Comparison of ENCODE assay signal across 7 cellular contexts in genomic region chr10:48799341-48800282, GRCh38.
DNase-seq lines count a peak whose midpoint lies in the region; ATAC-seq and TF ChIP-seq lines count a peak whose summit lies in the region.
"Not testable (repeated sequence)": the region's sequence is repeated elsewhere in the genome, so short reads cannot be mapped to it uniquely, and the experiment has no call there.

No MANE protein-coding gene starts in this region.

- H3K4me1 Mint-ChIP-seq in IgD-negative memory B cell (peaks cover 34 to 47% (median 42%) of the 10 kb centered on the region in 3 donors), naive B cell (peaks cover 38 to 64% (median 54%) of the 10 kb centered on the region in 3 donors)
- peaks cover 42% of the 10 kb centered on the region for H3K4me1 Mint-ChIP-seq in activated T-helper 1 cell treated with anti-CD3 and anti-CD28 coated beads, Interleukin-12 subunit alpha, Interleukin-12 subunit beta, Interleukin-2, Interleukin-4 antibody, amounts not matched to agents 30 ng/mL and 10 ng/mL and 1 ng/mL, durations not matched to agents 14 hours and 24 hours and 36 hours (ENCODE audit: low read depth)
- H3K4me1 Mint-ChIP-seq in central memory CD8-positive, alpha-beta T cell: not testable (repeated sequence)
- H3K4me1 Mint-ChIP-seq in stimulated activated naive CD8-positive, alpha-beta T cell treated with anti-CD3 and anti-CD28 coated beads, Interleukin-15, Interleukin-2, amounts not matched to agents 100 ng/mL and 50 ng/mL, for 24 hours (ENCODE audit: low read depth): peaks cover 55% of the 10 kb centered on the region

- ATAC-seq in central memory CD8-positive, alpha-beta T cell (replicated peaks; ENCODE audit: extremely low read depth, poor library complexity, severe bottlenecking): not testable (repeated sequence)
- peak; percentile 16 to 19 for ATAC-seq in naive B cell (ENCODE audit: low read depth in 2 of 2)

- H3K9me3 ChIP-seq in SJSA1 (replicated peaks); right atrium auricular region: not testable (repeated sequence)

- H3K4me1 ChIP-seq in SJSA1 (replicated peaks) (peaks cover 48% of the 10 kb centered on the region), right atrium auricular region (peaks cover 0 to 15% of the 10 kb centered on the region in 2 donors)

- H3K4me3 ChIP-seq in SJSA1, right atrium auricular region: not testable (repeated sequence)

- not testable (repeated sequence) for H3K27me3 ChIP-seq in SJSA1 (replicated peaks); right atrium auricular region

- H3K27ac Mint-ChIP-seq in IgD-negative memory B cell (peak overlapping the region; percentile 89 to 96 (median 93)), naive B cell (peak overlapping the region; percentile 91 to 99 (median 98))
- peak overlapping the region; percentile 83 for H3K27ac Mint-ChIP-seq in activated T-helper 1 cell treated with anti-CD3 and anti-CD28 coated beads, Interleukin-12 subunit alpha, Interleukin-12 subunit beta, Interleukin-2, Interleukin-4 antibody, amounts not matched to agents 30 ng/mL and 10 ng/mL and 1 ng/mL, durations not matched to agents 14 hours and 24 hours and 36 hours
- H3K27ac Mint-ChIP-seq in central memory CD8-positive, alpha-beta T cell (ENCODE audit: low read depth): peak overlapping the region; percentile 57
- H3K27ac Mint-ChIP-seq in stimulated activated naive CD8-positive, alpha-beta T cell treated with anti-CD3 and anti-CD28 coated beads, Interleukin-15, Interleukin-2, amounts not matched to agents 100 ng/mL and 50 ng/mL, for 24 hours: peak overlapping the region; percentile 87

- peak overlapping the region; percentile 38 to 83 (median 75) for H3K4me3 Mint-ChIP-seq in IgD-negative memory B cell
- not testable (repeated sequence) for H3K4me3 Mint-ChIP-seq in activated T-helper 1 cell treated with anti-CD3 and anti-CD28 coated beads, Interleukin-12 subunit alpha, Interleukin-12 subunit beta, Interleukin-2, Interleukin-4 antibody, amounts not matched to agents 30 ng/mL and 10 ng/mL and 1 ng/mL, durations not matched to agents 14 hours and 24 hours and 36 hours
- H3K4me3 Mint-ChIP-seq in central memory CD8-positive, alpha-beta T cell: peak overlapping the region; percentile 44
- peak overlapping the region; percentile 61 to 91 (median 81) for H3K4me3 Mint-ChIP-seq in naive B cell
- peak overlapping the region; percentile 1 for H3K4me3 Mint-ChIP-seq in stimulated activated naive CD8-positive, alpha-beta T cell treated with anti-CD3 and anti-CD28 coated beads, Interleukin-15, Interleukin-2, amounts not matched to agents 100 ng/mL and 50 ng/mL, for 24 hours

- not testable (repeated sequence) for H3K36me3 Mint-ChIP-seq in IgD-negative memory B cell; activated T-helper 1 cell treated with anti-CD3 and anti-CD28 coated beads, Interleukin-12 subunit alpha, Interleukin-12 subunit beta, Interleukin-2, Interleukin-4 antibody, amounts not matched to agents 30 ng/mL and 10 ng/mL and 1 ng/mL, durations not matched to agents 14 hours and 24 hours and 36 hours (ENCODE audit: low read depth); central memory CD8-positive, alpha-beta T cell (ENCODE audit: insufficient read depth)
- H3K36me3 Mint-ChIP-seq in naive B cell: peaks cover 19 to 24% of the 10 kb centered on the region in 2 donors
- peaks cover 13% of the 10 kb centered on the region for H3K36me3 Mint-ChIP-seq in stimulated activated naive CD8-positive, alpha-beta T cell treated with anti-CD3 and anti-CD28 coated beads, Interleukin-15, Interleukin-2, amounts not matched to agents 100 ng/mL and 50 ng/mL, for 24 hours (ENCODE audit: low read depth)

- H3K9me3 Mint-ChIP-seq in IgD-negative memory B cell; activated T-helper 1 cell treated with anti-CD3 and anti-CD28 coated beads, Interleukin-12 subunit alpha, Interleukin-12 subunit beta, Interleukin-2, Interleukin-4 antibody, amounts not matched to agents 30 ng/mL and 10 ng/mL and 1 ng/mL, durations not matched to agents 14 hours and 24 hours and 36 hours; central memory CD8-positive, alpha-beta T cell; naive B cell; stimulated activated naive CD8-positive, alpha-beta T cell treated with anti-CD3 and anti-CD28 coated beads, Interleukin-15, Interleukin-2, amounts not matched to agents 100 ng/mL and 50 ng/mL, for 24 hours: not testable (repeated sequence)

- H3K36me3 ChIP-seq in SJSA1, right atrium auricular region: not testable (repeated sequence)

- not testable (repeated sequence) for DNase-seq in SJSA1 (ENCODE audit: low read depth in 1 of 2, low spot score in 2 of 2); activated T-helper 1 cell treated with anti-CD3 and anti-CD28 coated beads, Interleukin-12 subunit alpha, Interleukin-12 subunit beta, Interleukin-2, Interleukin-4 antibody, amounts not matched to agents 30 ng/mL and 10 ng/mL and 1 ng/mL, durations not matched to agents 14 hours and 24 hours and 36 hours (ENCODE audit: low spot score); central memory CD8-positive, alpha-beta T cell (ENCODE audit: low spot score in 2 of 2)
- DNase-seq in right atrium auricular region (ENCODE audit: low spot score): peak; percentile 52
- peak; percentile 42 for DNase-seq in naive B cell

- not testable (repeated sequence) for TF ChIP-seq CTCF in right atrium auricular region (IDR thresholded peaks at IDR 0.05)

- intact Hi-C loops in activated T-helper 1 cell treated with anti-CD3 and anti-CD28 coated beads, Interleukin-12 subunit alpha, Interleukin-12 subunit beta, Interleukin-2, Interleukin-4 antibody, amounts not matched to agents 30 ng/mL and 10 ng/mL and 1 ng/mL, durations not matched to agents 14 hours and 24 hours and 36 hours (cut with micrococcal nuclease): loop anchor here (5.0 to 10.0 kb wide), 4 partner anchors 142 to 735 kb away; partner anchors contain the start of gene ERCC6

- H3K27ac ChIP-seq in SJSA1: peak overlapping the region; percentile 86
- peak overlapping the region; percentile 19 to 42 for H3K27ac ChIP-seq in right atrium auricular region

- H3K27me3 Mint-ChIP-seq in IgD-negative memory B cell; activated T-helper 1 cell treated with anti-CD3 and anti-CD28 coated beads, Interleukin-12 subunit alpha, Interleukin-12 subunit beta, Interleukin-2, Interleukin-4 antibody, amounts not matched to agents 30 ng/mL and 10 ng/mL and 1 ng/mL, durations not matched to agents 14 hours and 24 hours and 36 hours (ENCODE audit: insufficient read depth); central memory CD8-positive, alpha-beta T cell; naive B cell; stimulated activated naive CD8-positive, alpha-beta T cell treated with anti-CD3 and anti-CD28 coated beads, Interleukin-15, Interleukin-2, amounts not matched to agents 100 ng/mL and 50 ng/mL, for 24 hours: not testable (repeated sequence)
